ENCODE assay signal across 8 cellular contexts in genomic region chr2:101696272-101697123, GRCh38. TPM values are rescaled to one million over a fixed set of nuclear protein-coding genes. Genes with fewer than 3 reads are reported as not detected.
A peak's percentile ranks its signal among the peaks of the same experiment; 100 is the strongest.
DNase-seq lines count a peak whose midpoint lies in the region; ATAC-seq and TF ChIP-seq lines count a peak whose summit lies in the region.

No MANE protein-coding gene starts in this region.

- no peaks in the 10 kb centered on the region for H3K27me3 ChIP-seq in SU-DHL-6 (ENCODE audit: low read length)

- H3K27me3 Mint-ChIP-seq in activated CD4-positive, alpha-beta T cell treated with anti-CD3 and anti-CD28 coated beads for 36 hours, result no peaks in the 10 kb centered on the region
- no peaks in the 10 kb centered on the region for H3K27me3 Mint-ChIP-seq in natural killer cell (ENCODE audit: low read depth in 2 of 2)

- H3K79me2 ChIP-seq in SU-DHL-6 (ENCODE audit: insufficient read depth, low read length), result peaks cover 34% of the 10 kb centered on the region

- peak; percentile 0 for ATAC-seq in activated CD4-positive, alpha-beta T cell treated with anti-CD3 and anti-CD28 coated beads for 36 hours
- ATAC-seq in esophagus mucosa (peak; percentile 41), natural killer cell (peak in 1 of 3 donors; percentile 6)
- no peak for ATAC-seq in activated CD4-positive, CD25-positive, alpha-beta regulatory T cell treated with anti-CD3 and anti-CD28 coated beads, Interleukin-2, amount 50 U/mL, for 24 hours

- TF ChIP-seq CTCF in SU-DHL-6 (IDR thresholded peaks at IDR 0.05; ENCODE audit: insufficient read depth, low read length, poor library complexity, severe bottlenecking) (no peak), natural killer cell (IDR thresholded peaks at IDR 0.05) (no peak), GM10266 (IDR thresholded peaks at IDR 0.05; ENCODE audit: control insufficient read depth, insufficient read depth, low read depth, missing control alignments) (no peak)

- peak overlapping the region; percentile 51 for H3K4me3 ChIP-seq in SU-DHL-6 (ENCODE audit: insufficient read depth, low read length, poor library complexity, severe bottlenecking)

- peaks cover 30% of the 10 kb centered on the region for H3F3A ChIP-seq in SU-DHL-6 (ENCODE audit: insufficient read depth)

- POLR2A ChIA-PET in activated CD4-positive, alpha-beta T cell treated with anti-CD3 and anti-CD28 coated beads for 36 hours (lab: Charles Lee), result interaction anchor here (1.3 kb wide), 1 partner anchor 21 kb away, joined by 4 read pairs; no protein-coding TSS in a partner anchor

- peaks cover 5% of the 10 kb centered on the region for H3K36me3 Mint-ChIP-seq in activated CD4-positive, alpha-beta T cell treated with anti-CD3 and anti-CD28 coated beads for 36 hours (ENCODE audit: low read depth)
- no peaks in the 10 kb centered on the region for H3K36me3 Mint-ChIP-seq in natural killer cell

- H3K9me2 ChIP-seq in SU-DHL-6 (replicated peaks; ENCODE audit: insufficient read depth, low read length), result no peaks in the 10 kb centered on the region

- DNase-seq in activated CD4-positive, alpha-beta T cell treated with anti-CD3 and anti-CD28 coated beads for 36 hours, result no peak
- no peak for DNase-seq in activated CD4-positive, alpha-beta T cell treated with anti-CD3 and anti-CD28 coated beads, Interleukin-2, amount 50 U/mL, for 4 hours
- DNase-seq in natural killer cell (no peak), NCI-H774 (lab: John Stamatoyannopoulos, UW) (no peak), GM10266 (ENCODE audit: extremely low spot score) (no peak)

- intact Hi-C loops in activated CD4-positive, alpha-beta T cell treated with anti-CD3 and anti-CD28 coated beads for 36 hours (cut with DNase I, micrococcal nuclease), result loop anchor here (2.0 to 5.0 kb wide), 5 partner anchors 44 to 444 kb away; partner anchors contain the start of gene CNOT11 (in 1 of the 2)
- intact Hi-C loops in natural killer cell (cut with micrococcal nuclease), result loop anchor here (5.0 kb wide), 1 partner anchor 126 kb away; no protein-coding TSS in a partner anchor

- H3K9ac ChIP-seq in SU-DHL-6 (ENCODE audit: low read length), result peak overlapping the region; percentile 52

- H3K9me3 ChIP-seq in SU-DHL-6 (ENCODE audit: insufficient read depth, low read length), result no peaks in the 10 kb centered on the region

- no peaks in the 10 kb centered on the region for H4K20me1 ChIP-seq in SU-DHL-6 (ENCODE audit: low read depth, low read length)

- peaks cover 9% of the 10 kb centered on the region; the same call in 1 of the 2 replicates for H3K36me3 ChIP-seq in SU-DHL-6 (ENCODE audit: low read length)

- H3K27ac ChIP-seq in SU-DHL-6 (ENCODE audit: low read depth, low read length), result no peak overlapping the region

- H3K4me3 Mint-ChIP-seq in activated CD4-positive, alpha-beta T cell treated with anti-CD3 and anti-CD28 coated beads for 36 hours, result no peak overlapping the region
- H3K4me3 Mint-ChIP-seq in natural killer cell, result peak overlapping the region; percentile 96

- H2AFZ ChIP-seq in SU-DHL-6 (ENCODE audit: low read depth, low read length, severe bottlenecking), result peak overlapping the region; percentile 93

- CTCF ChIA-PET in activated CD4-positive, alpha-beta T cell treated with anti-CD3 and anti-CD28 coated beads for 36 hours (lab: Charles Lee), result interaction anchor here (0.6 to 4.3 kb wide), 5 partner anchors 22 to 111 kb away, joined by 3 to 24 read pairs (median 4); no protein-coding TSS in a partner anchor

- peak overlapping the region; percentile 53 for H3K4me2 ChIP-seq in SU-DHL-6 (ENCODE audit: low read depth, low read length, poor library complexity, severe bottlenecking)

- peaks cover 3% of the 10 kb centered on the region for H3K9me3 Mint-ChIP-seq in activated CD4-positive, alpha-beta T cell treated with anti-CD3 and anti-CD28 coated beads for 36 hours (ENCODE audit: low read depth)
- no peaks in the 10 kb centered on the region for H3K9me3 Mint-ChIP-seq in natural killer cell

- H3K4me1 Mint-ChIP-seq in activated CD4-positive, alpha-beta T cell treated with anti-CD3 and anti-CD28 coated beads for 36 hours, result peaks cover 33% of the 10 kb centered on the region
- peaks cover 13 to 16% of the 10 kb centered on the region in 2 donors for H3K4me1 Mint-ChIP-seq in natural killer cell

- peak overlapping the region; percentile 68 for H3K27ac Mint-ChIP-seq in activated CD4-positive, alpha-beta T cell treated with anti-CD3 and anti-CD28 coated beads for 36 hours
- H3K27ac Mint-ChIP-seq in natural killer cell, result peak overlapping the region; percentile 71 to 80

RNA-seq across cellular contexts. Expression of gene MAP4K4, which starts 1.0 kb away (rescaled TPM):
- total RNA-seq in activated CD4-positive, alpha-beta T cell treated with anti-CD3 and anti-CD28 coated beads for 36 hours, result 10 to 100 TPM; 62.3 to 70.2 TPM
- total RNA-seq in esophagus mucosa (62.9 TPM), natural killer cell (10 to 100 TPM; 60.2 to 80.3 (median 66.5) TPM)

Comparison
In these comparisons a context has a peak if more than half of its experiments do, and no peak if none do; other contexts are left out.
1. ATAC-seq: peak in activated CD4-positive, alpha-beta T cell treated with anti-CD3 and anti-CD28 coated beads for 36 hours (single experiment) and esophagus mucosa (single experiment); none in activated CD4-positive, CD25-positive, alpha-beta regulatory T cell treated with anti-CD3 and anti-CD28 coated beads, Interleukin-2, amount 50 U/mL, for 24 hours (0 of 2).